ENCODE assay signal across 20 cellular contexts in genomic region chr21:38151021-38151645, GRCh38.
DNase-seq lines count a peak whose midpoint lies in the region; ATAC-seq, FAIRE-seq and TF ChIP-seq lines count a peak whose summit lies in the region.
"Had no signal": no experiment of that assay in that cellular context is flagged by ENCODE, and none has a peak within 500 bp of the region (broad histone marks: within the 10 kb centered on the region; RNA-seq: fewer than 3 reads in every experiment).

No MANE protein-coding gene starts in this region.

- no peak overlapping the region for H2AK5ac ChIP-seq in IMR-90 (ENCODE audit: low read depth, low read length)

- no CpG with 5 or more reads among the region's 1 CpG for WGBS in IMR-90 (ENCODE audit: extremely low coverage in 2 of 2, insufficient read length in 1 of 2), 2 experiments

- peak; percentile 79 for FAIRE-seq in keratinocyte (lab: Jason Lieb, UNC)
- FAIRE-seq: GM12878, GM19239, H54 had no signal

- DNase-seq in IMR-90 (no peak), RWPE2 (ENCODE audit: low spot score) (no peak), epithelial cell of esophagus (ENCODE audit: low read depth) (peak; percentile 64), keratinocyte (ENCODE audit: low read depth, low spot score) (no peak), mesothelial cell of epicardium (ENCODE audit: low spot score in 2 of 2, unreplicated experiment in 2 of 2) (no peak), left ventricle myocardium superior (no peak), omental fat pad (ENCODE audit: low spot score) (no peak)
- no peak for DNase-seq in stimulated activated effector memory CD8-positive, alpha-beta T cell treated with anti-CD3 and anti-CD28 coated beads, Interleukin-12 subunit alpha, Interleukin-12 subunit beta, amount 100 ng/mL, for 72 hours (ENCODE audit: low spot score in 2 of 2)
- DNase-seq: C1 segment of cervical spinal cord; Calu3; CD4-positive, alpha-beta memory T cell; COR-L47; DND-41; GDM1; GOT3; HFFc6 had no signal

- no peak overlapping the region for H2BK15ac ChIP-seq in IMR-90 (ENCODE audit: low read depth, low read length)

- H3K14ac ChIP-seq in IMR-90 (replicated peaks; ENCODE audit: low read depth, low read length) = no peak overlapping the region

- no peak overlapping the region for H2AFZ ChIP-seq in IMR-90 (replicated peaks; ENCODE audit: low read length, poor library complexity)
- H2AFZ ChIP-seq in keratinocyte (ENCODE audit: control insufficient read depth, low read length) = no peak overlapping the region

- H3K27me3 Mint-ChIP-seq in mesothelial cell of epicardium (ENCODE audit: low read depth) = peaks cover 30% of the 10 kb centered on the region

- in situ Hi-C loops in IMR-90 (cut with MboI; ENCODE audit: low sequenced_read_pairs) = no loop called here

- no peak overlapping the region for H3K4me3 Mint-ChIP-seq in mesothelial cell of epicardium
- no peak overlapping the region for H3K4me3 Mint-ChIP-seq in stimulated activated effector memory CD8-positive, alpha-beta T cell treated with anti-CD3 and anti-CD28 coated beads, Interleukin-12 subunit alpha, Interleukin-12 subunit beta, amount 100 ng/mL, for 72 hours
- H3K4me3 Mint-ChIP-seq: CD4-positive, alpha-beta memory T cell; HFFc6 had no signal

- no peak overlapping the region for H3K9ac ChIP-seq in IMR-90 (ENCODE audit: low read depth, low read length)
- H3K9ac ChIP-seq in keratinocyte (ENCODE audit: control insufficient read depth, extremely low read depth, insufficient read depth, low read length) = no peak overlapping the region

- no peak overlapping the region for H2AK9ac ChIP-seq in IMR-90 (replicated peaks; ENCODE audit: low read depth, low read length, poor library complexity)

- no peaks in the 10 kb centered on the region for H3K9me1 ChIP-seq in IMR-90 (ENCODE audit: insufficient read depth, low read length)
- no peaks in the 10 kb centered on the region for H3K9me1 ChIP-seq in keratinocyte (ENCODE audit: control insufficient read depth, extremely low read depth, insufficient read depth, low read length)

- POLR2A ChIA-PET in IMR-90 (lab: Charles Lee; ENCODE audit: unreplicated experiment) = no interaction called here

- H3K4me3 ChIP-seq in IMR-90 (ENCODE audit: insufficient read depth, low read depth, low read length) (no peak overlapping the region), RWPE2 (ENCODE audit: severe bottlenecking) (no peak overlapping the region), epithelial cell of esophagus (ENCODE audit: low read length) (no peak overlapping the region), keratinocyte (ENCODE audit: control insufficient read depth in 2 of 3, extremely low read depth in 1 of 3, insufficient read depth in 2 of 3, low read depth in 1 of 3, low read length in 3 of 3) (no peak overlapping the region)
- H3K4me3 ChIP-seq: GM12878, HAP-1 had no signal

- intact Hi-C loops in IMR-90 (cut with micrococcal nuclease) = no loop called here
- intact Hi-C loops in left ventricle myocardium superior (cut with micrococcal nuclease) = no loop called here

- TF ChIP-seq RAD21 in IMR-90 (IDR thresholded peaks at IDR 0.05; ENCODE audit: low read length) = no peak

- no peaks in the 10 kb centered on the region for H3K4me1 Mint-ChIP-seq in mesothelial cell of epicardium
- no peaks in the 10 kb centered on the region for H3K4me1 Mint-ChIP-seq in stimulated activated effector memory CD8-positive, alpha-beta T cell treated with anti-CD3 and anti-CD28 coated beads, Interleukin-12 subunit alpha, Interleukin-12 subunit beta, amount 100 ng/mL, for 72 hours
- H3K4me1 Mint-ChIP-seq: CD4-positive, alpha-beta memory T cell had no signal

- no peak for TF ChIP-seq POLR2A in IMR-90 (IDR thresholded peaks at IDR 0.05; ENCODE audit: low read depth, low read length)

- H3K79me1 ChIP-seq in IMR-90 (ENCODE audit: low read depth in 1 of 2, low read length in 2 of 2) = no peaks in the 10 kb centered on the region

- H4K91ac ChIP-seq in IMR-90 (ENCODE audit: insufficient read depth, low read depth, low read length) = no peak overlapping the region

- no peak overlapping the region for H3K27ac Mint-ChIP-seq in mesothelial cell of epicardium
- H3K27ac Mint-ChIP-seq in stimulated activated effector memory CD8-positive, alpha-beta T cell treated with anti-CD3 and anti-CD28 coated beads, Interleukin-12 subunit alpha, Interleukin-12 subunit beta, amount 100 ng/mL, for 72 hours = no peak overlapping the region
- H3K27ac Mint-ChIP-seq: CD4-positive, alpha-beta memory T cell; HFFc6 had no signal

- TF ChIP-seq CTCF in IMR-90 (conservative IDR thresholded peaks at IDR 0.05; ENCODE audit: low read depth, low read length) (no peak), RWPE2 (IDR thresholded peaks at IDR 0.05; ENCODE audit: poor library complexity, severe bottlenecking) (no peak), epithelial cell of esophagus (IDR thresholded peaks at IDR 0.05; ENCODE audit: insufficient read depth, low read depth, low read length, missing control alignments) (no peak), keratinocyte (optimal IDR thresholded peaks at IDR 0.05 in 1 of 3, IDR thresholded peaks at IDR 0.05 in 1 of 3, conservative IDR thresholded peaks at IDR 0.05 in 1 of 3; ENCODE audit: extremely low read depth in 1 of 3, insufficient read depth in 2 of 3, low read length in 3 of 3) (no peak), mesothelial cell of epicardium (IDR thresholded peaks at IDR 0.05; ENCODE audit: unreplicated experiment) (no peak), omental fat pad (IDR thresholded peaks at IDR 0.05) (no peak)

- H4K5ac ChIP-seq in IMR-90 (ENCODE audit: low read depth, low read length) = no peak overlapping the region

- H2BK5ac ChIP-seq in IMR-90 (ENCODE audit: low read depth, low read length, poor library complexity, severe bottlenecking) = no peak overlapping the region

- no peak overlapping the region for H3K4ac ChIP-seq in IMR-90 (ENCODE audit: low read depth, low read length)

- H4K20me1 ChIP-seq in IMR-90 (ENCODE audit: insufficient read depth, low read length) (no peaks in the 10 kb centered on the region), keratinocyte (ENCODE audit: control insufficient read depth, extremely low read depth, insufficient read depth, low read length) (no peaks in the 10 kb centered on the region)

- ATAC-seq in IMR-90 (ENCODE audit: low read depth) (no peak), RWPE2 (ENCODE audit: low read depth) (no peak), left ventricle myocardium superior (no peak), omental fat pad (ENCODE audit: low FRiP score) (no peak)
- ATAC-seq in stimulated activated effector memory CD8-positive, alpha-beta T cell treated with anti-CD3 and anti-CD28 coated beads, Interleukin-12 subunit alpha, Interleukin-12 subunit beta, amount 100 ng/mL, for 72 hours = no peak
- ATAC-seq: GM12878 had no signal

- no peak overlapping the region for H3K56ac ChIP-seq in IMR-90 (ENCODE audit: extremely low read depth, insufficient read depth, low read length)

- H3K27me3 ChIP-seq in IMR-90 (ENCODE audit: control insufficient read depth, insufficient read depth, low read length) (peaks cover 7% of the 10 kb centered on the region), RWPE2 (ENCODE audit: insufficient read depth, poor library complexity, severe bottlenecking) (no peaks in the 10 kb centered on the region), keratinocyte (ENCODE audit: control insufficient read depth, extremely low read depth, insufficient read depth, low read length) (peaks cover 3% of the 10 kb centered on the region)

- CTCF ChIA-PET in IMR-90 (lab: Yijun Ruan, JAX) = no interaction called here

- H3K79me2 ChIP-seq in keratinocyte (ENCODE audit: control insufficient read depth, insufficient read depth, low read length) = no peaks in the 10 kb centered on the region

- H3K9me3 Mint-ChIP-seq in mesothelial cell of epicardium = no peaks in the 10 kb centered on the region
- peaks cover 2% of the 10 kb centered on the region for H3K9me3 Mint-ChIP-seq in stimulated activated effector memory CD8-positive, alpha-beta T cell treated with anti-CD3 and anti-CD28 coated beads, Interleukin-12 subunit alpha, Interleukin-12 subunit beta, amount 100 ng/mL, for 72 hours
- H3K9me3 Mint-ChIP-seq: HFFc6 had no signal

- BruUV-seq in IMR-90 (replicated peaks; lab: Mats Ljungman, UMichigan) = no TSS peak

- no peak overlapping the region for H3K27ac ChIP-seq in IMR-90 (ENCODE audit: insufficient read depth, low read length)
- peak overlapping the region; percentile 20 for H3K27ac ChIP-seq in RWPE2 (ENCODE audit: poor library complexity, severe bottlenecking)
- H3K27ac ChIP-seq in keratinocyte (ENCODE audit: control insufficient read depth, insufficient read depth, low read length) = no peak overlapping the region

- H3K9me3 ChIP-seq in IMR-90 (ENCODE audit: control insufficient read depth, insufficient read depth, low read length) (no peaks in the 10 kb centered on the region), RWPE2 (ENCODE audit: severe bottlenecking) (no peaks in the 10 kb centered on the region), keratinocyte (ENCODE audit: control insufficient read depth, low read depth, low read length) (no peaks in the 10 kb centered on the region)

- no peak overlapping the region for H3K23ac ChIP-seq in IMR-90 (ENCODE audit: low read depth, low read length)

- H3K36me3 ChIP-seq in IMR-90 (ENCODE audit: control insufficient read depth, insufficient read depth, low read length) = no peaks in the 10 kb centered on the region
- no peaks in the 10 kb centered on the region for H3K36me3 ChIP-seq in RWPE2 (ENCODE audit: low read depth)
- no peaks in the 10 kb centered on the region for H3K36me3 ChIP-seq in keratinocyte (ENCODE audit: control insufficient read depth in 2 of 2, extremely low read depth in 1 of 2, insufficient read depth in 2 of 2, low read length in 2 of 2)
- H3K36me3 ChIP-seq: HAP-1 had no signal

- no peak overlapping the region for H2BK120ac ChIP-seq in IMR-90 (ENCODE audit: low read depth, low read length)

- dilution Hi-C loops in IMR-90 (cut with HindIII; ENCODE audit: low sequenced_read_pairs, unreplicated experiment) (no loop called here), keratinocyte (cut with MboI; ENCODE audit: extremely low pct_ligation_motif_present, low sequenced_read_pairs) (no loop called here)

- no peaks in the 10 kb centered on the region for H3K4me1 ChIP-seq in IMR-90 (ENCODE audit: control insufficient read depth, insufficient read depth, low read length)
- H3K4me1 ChIP-seq in RWPE2 (ENCODE audit: insufficient read depth, poor library complexity, severe bottlenecking) = peaks cover 24% of the 10 kb centered on the region
- no peaks in the 10 kb centered on the region for H3K4me1 ChIP-seq in keratinocyte (ENCODE audit: control insufficient read depth, extremely low read depth, insufficient read depth, low read length)
- H3K4me1 ChIP-seq: HAP-1 had no signal

- peak overlapping the region; percentile 58; the same call in 1 of the 2 replicates for H3K4me2 ChIP-seq in IMR-90 (ENCODE audit: low read depth, low read length)
- H3K4me2 ChIP-seq in keratinocyte (ENCODE audit: control insufficient read depth, extremely low read depth, insufficient read depth, low read depth, low read length) = peak overlapping the region; percentile 22

- H2BK20ac ChIP-seq in IMR-90 (ENCODE audit: low read depth, low read length) = no peak overlapping the region

- no peak overlapping the region for H4K8ac ChIP-seq in IMR-90 (ENCODE audit: low read depth in 2 of 2, low read length in 2 of 2)

- H3K18ac ChIP-seq in IMR-90 (ENCODE audit: low read depth, low read length) = no peak overlapping the region

- H3K36me3 Mint-ChIP-seq in mesothelial cell of epicardium = no peaks in the 10 kb centered on the region
- no peaks in the 10 kb centered on the region for H3K36me3 Mint-ChIP-seq in stimulated activated effector memory CD8-positive, alpha-beta T cell treated with anti-CD3 and anti-CD28 coated beads, Interleukin-12 subunit alpha, Interleukin-12 subunit beta, amount 100 ng/mL, for 72 hours
- H3K36me3 Mint-ChIP-seq: CD4-positive, alpha-beta memory T cell had no signal
